In the genomic region with DNA sequence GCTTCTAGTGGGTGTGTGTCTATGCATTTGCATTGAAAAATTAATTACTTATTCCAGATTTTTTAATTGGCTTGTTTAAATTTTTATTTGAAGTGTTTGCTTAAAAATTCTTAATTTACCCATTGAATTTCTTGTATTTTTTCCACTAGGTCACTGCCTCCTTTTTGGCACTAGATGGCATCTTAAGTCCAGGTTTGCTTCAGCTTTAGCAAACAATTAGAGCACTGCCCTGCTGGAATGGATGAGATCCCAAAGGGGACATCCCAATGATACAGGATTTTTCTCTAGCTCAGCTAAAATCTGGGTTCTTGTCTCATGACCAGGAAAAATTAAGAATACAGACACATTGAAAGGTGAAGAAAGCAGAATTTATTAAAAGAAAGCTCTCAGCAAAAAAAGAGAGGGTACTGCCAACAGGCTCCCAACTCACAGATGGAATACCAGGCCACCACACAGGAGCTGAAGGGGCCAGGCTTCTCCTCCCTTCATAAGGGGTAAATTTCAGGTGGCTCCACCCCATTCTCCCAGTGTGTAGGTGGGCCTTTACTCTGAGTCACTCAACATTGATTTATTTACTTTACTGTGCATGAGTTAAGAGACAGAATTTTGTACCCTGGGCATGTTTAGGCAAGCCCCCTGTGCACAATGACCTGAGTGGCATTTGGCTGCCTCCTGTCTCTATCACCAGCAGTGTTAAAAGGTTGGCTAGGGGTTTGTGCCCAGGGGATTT, we compare ENCODE assay signal across 8 cellular contexts.
A peak's percentile ranks its signal among the peaks of the same experiment; 100 is the strongest.
DNase-seq lines count a peak whose midpoint lies in the region; ATAC-seq and TF ChIP-seq lines count a peak whose summit lies in the region.

No MANE protein-coding gene starts in this region.

- DNase-seq in NCI-H2029 treated with DMSO at 0.1 percent for 48 hours (lab: John Stamatoyannopoulos, UW) (peak; percentile 30), dermis microvascular lymphatic vessel endothelial cell (ENCODE audit: low read depth in 2 of 2) (peak; percentile 1 to 6), retinal pigment epithelial cell (ENCODE audit: low read depth) (no peak), omental fat pad (ENCODE audit: low spot score) (no peak), caudate nucleus (lab: John Stamatoyannopoulos, UW) (no peak)
- DNase-seq in stimulated activated CD4-positive, alpha-beta T cell treated with anti-CD3 and anti-CD28 coated beads, Interleukin-4, amount 100 ng/mL, for 24 hours, result no peak

- ATAC-seq in GM19395 (IDR thresholded peaks at IDR 0.05; ENCODE audit: unreplicated experiment) (peak; percentile 64), omental fat pad (ENCODE audit: low FRiP score) (no peak)

- TF ChIP-seq CTCF in C4-2B (conservative IDR thresholded peaks at IDR 0.05), result peak; percentile 83
- peak; percentile 72 for TF ChIP-seq CTCF in retinal pigment epithelial cell (conservative IDR thresholded peaks at IDR 0.05; ENCODE audit: low read depth, low read length)
- no peak for TF ChIP-seq CTCF in omental fat pad (IDR thresholded peaks at IDR 0.05)

- H3K4me3 ChIP-seq in retinal pigment epithelial cell (ENCODE audit: low read length), result no peak overlapping the region

- H3K27ac ChIP-seq in C4-2B (no peak overlapping the region), caudate nucleus (ENCODE audit: low read depth, low read length) (no peak overlapping the region)

Comparison
In these comparisons a context has a peak if more than half of its experiments do, and no peak if none do; other contexts are left out.
1. CTCF ChIP-seq: peak in C4-2B (single experiment) and retinal pigment epithelial cell (single experiment); none in omental fat pad (0 of 3).
2. DNase-seq: peak in NCI-H2029 treated with DMSO at 0.1 percent for 48 hours (single experiment) and dermis microvascular lymphatic vessel endothelial cell (2 of 2); none in retinal pigment epithelial cell (single experiment), omental fat pad (single experiment), stimulated activated CD4-positive, alpha-beta T cell treated with anti-CD3 and anti-CD28 coated beads, Interleukin-4, amount 100 ng/mL, for 24 hours (single experiment) and caudate nucleus (0 of 61).